In genomic region chr17:8979715-8980114, GRCh38 we compare ENCODE assay signal across 33 cellular contexts. TPM values are rescaled to one million over a fixed set of nuclear protein-coding genes. Genes with fewer than 3 reads are reported as not detected.
"Had no signal": no experiment of that assay in that cellular context is flagged by ENCODE, and none has a peak within 500 bp of the region (broad histone marks: within the 10 kb centered on the region; RNA-seq: fewer than 3 reads in every experiment).

No MANE protein-coding gene starts in this region.

- H3K36me3 Mint-ChIP-seq: activated naive CD8-positive, alpha-beta T cell; WTC11 had no signal

- H3K4me1 ChIP-seq: esophagus muscularis mucosa, foreskin keratinocyte, gastrocnemius medialis had no signal

- DNase-seq: activated CD4-positive, alpha-beta T cell treated with anti-CD3 and anti-CD28 coated beads for 48 hours; activated CD4-positive, alpha-beta T cell treated with anti-CD3 and anti-CD28 coated beads, Interleukin-2, amount 50 U/mL, for 1 hour; activated CD4-positive, alpha-beta T cell treated with anti-CD3 and anti-CD28 coated beads, Interleukin-2, amount 50 U/mL, for 48 hours; activated CD8-positive, alpha-beta memory T cell treated with anti-CD3 and anti-CD28 coated beads, Interleukin-2, amount 10 ng/mL, durations not matched to agents 7 days and 5 days; activated CD8-positive, alpha-beta memory T cell treated with anti-CD3 and anti-CD28 coated beads, Interleukin-2, amount 50 U/mL, for 4 hours; activated CD8-positive, alpha-beta T cell treated with anti-CD3 and anti-CD28 coated beads, Interleukin-2, amount 10 ng/mL, durations not matched to agents 7 days and 5 days; activated effector memory CD4-positive, alpha-beta T cell treated with Interleukin-2 at 50 U/mL for 16 hours; activated gamma-delta T cell treated with Interleukin-2 at 50 U/mL for 16 hours; activated naive CD4-positive, alpha-beta T cell treated with anti-CD3 and anti-CD28 coated beads, Interleukin-2, amount 50 U/mL, for 16 hours; activated naive CD4-positive, alpha-beta T cell treated with Interleukin-2 at 50 U/mL for 16 hours; activated T-cell treated with anti-CD3 and anti-CD28 coated beads, Interleukin-2, amount 50 U/mL, for 24 hours; amniotic stem cell; anterior cingulate cortex; brain microvascular endothelial cell; dorsolateral prefrontal cortex; effector memory CD4-positive, alpha-beta T cell; erythroblast; foreskin keratinocyte; gastrocnemius medialis; glutamatergic neuron; heart left ventricle; T-helper 1 cell; T-helper 2 cell had no signal

- H3K27ac ChIP-seq: brain microvascular endothelial cell, coronary artery, dorsolateral prefrontal cortex, esophagus muscularis mucosa, foreskin keratinocyte, gastrocnemius medialis, heart left ventricle, VCaP had no signal

- H3K9me3 Mint-ChIP-seq: activated T-cell treated with anti-CD3 and anti-CD28 coated beads, Interleukin-2, amount 50 U/mL, for 24 hours; activated T-helper 17 cell treated with anti-CD3 and anti-CD28 coated beads, Interleukin-2, amount 50 U/mL, for 72 hours; central memory CD8-positive, alpha-beta T cell; dendritic cell treated with granulocyte-macrophage colony-stimulating factor and Interleukin-4, amounts not matched to agents 40 ng/mL and 50 ng/mL, for 4 days; WTC11 had no signal

- H3K4me3 ChIP-seq: coronary artery, dorsolateral prefrontal cortex, esophagus muscularis mucosa, gastrocnemius medialis, heart left ventricle had no signal

- H3K27me3 ChIP-seq: brain microvascular endothelial cell, esophagus muscularis mucosa, foreskin keratinocyte, gastrocnemius medialis had no signal

- ATAC-seq: activated CD8-positive, alpha-beta memory T cell treated with anti-CD3 and anti-CD28 coated beads, Interleukin-2, amount 10 ng/mL, durations not matched to agents 7 days and 5 days; activated CD8-positive, alpha-beta T cell treated with anti-CD3 and anti-CD28 coated beads, Interleukin-2, amount 10 ng/mL, durations not matched to agents 7 days and 5 days; activated T-helper 17 cell treated with anti-CD3 and anti-CD28 coated beads, Interleukin-2, amount 50 U/mL, for 72 hours; foreskin keratinocyte; gastrocnemius medialis; heart left ventricle; WTC11 had no signal

- H3K27ac Mint-ChIP-seq: activated CD8-positive, alpha-beta memory T cell treated with anti-CD3 and anti-CD28 coated beads, Interleukin-2, amount 10 ng/mL, durations not matched to agents 7 days and 5 days; activated CD8-positive, alpha-beta T cell treated with anti-CD3 and anti-CD28 coated beads, Interleukin-2, amount 10 ng/mL, durations not matched to agents 7 days and 5 days; activated naive CD8-positive, alpha-beta T cell; activated T-cell treated with anti-CD3 and anti-CD28 coated beads, Interleukin-2, amount 50 U/mL, for 24 hours; activated T-helper 17 cell treated with anti-CD3 and anti-CD28 coated beads, Interleukin-2, amount 50 U/mL, for 72 hours; dendritic cell treated with granulocyte-macrophage colony-stimulating factor and Interleukin-4, amounts not matched to agents 40 ng/mL and 50 ng/mL, for 4 days; WTC11 had no signal

- H3K9me3 ChIP-seq: esophagus muscularis mucosa, gastrocnemius medialis, heart left ventricle had no signal

- H3K27me3 Mint-ChIP-seq: activated naive CD8-positive, alpha-beta T cell; activated T-cell treated with anti-CD3 and anti-CD28 coated beads, Interleukin-2, amount 50 U/mL, for 24 hours; activated T-helper 17 cell treated with anti-CD3 and anti-CD28 coated beads, Interleukin-2, amount 50 U/mL, for 72 hours; central memory CD8-positive, alpha-beta T cell; dendritic cell treated with granulocyte-macrophage colony-stimulating factor and Interleukin-4, amounts not matched to agents 40 ng/mL and 50 ng/mL, for 4 days had no signal

- H3K4me1 Mint-ChIP-seq: activated T-helper 17 cell treated with anti-CD3 and anti-CD28 coated beads, Interleukin-2, amount 50 U/mL, for 72 hours; central memory CD8-positive, alpha-beta T cell; WTC11 had no signal

- H3K4me3 Mint-ChIP-seq: activated CD8-positive, alpha-beta memory T cell treated with anti-CD3 and anti-CD28 coated beads, Interleukin-2, amount 10 ng/mL, durations not matched to agents 7 days and 5 days; activated CD8-positive, alpha-beta T cell treated with anti-CD3 and anti-CD28 coated beads, Interleukin-2, amount 10 ng/mL, durations not matched to agents 7 days and 5 days; activated naive CD8-positive, alpha-beta T cell; activated T-cell treated with anti-CD3 and anti-CD28 coated beads, Interleukin-2, amount 50 U/mL, for 24 hours; activated T-helper 17 cell treated with anti-CD3 and anti-CD28 coated beads, Interleukin-2, amount 50 U/mL, for 72 hours; central memory CD8-positive, alpha-beta T cell; dendritic cell treated with granulocyte-macrophage colony-stimulating factor and Interleukin-4, amounts not matched to agents 40 ng/mL and 50 ng/mL, for 4 days; WTC11 had no signal

- FAIRE-seq: astrocyte, bronchial epithelial cell had no signal

- H3K36me3 ChIP-seq: brain microvascular endothelial cell, esophagus muscularis mucosa, gastrocnemius medialis, heart left ventricle had no signal

RNA-seq across cellular contexts. Expression of gene PIK3R5, which starts 14.2 kb away (rescaled TPM):
- total RNA-seq: bronchial epithelial cell, foreskin keratinocyte had no signal
- polyA plus RNA-seq: foreskin keratinocyte had no signal

RNA-seq across cellular contexts. Expression of gene NTN1, which starts 41.6 kb away (rescaled TPM):
- total RNA-seq: activated CD8-positive, alpha-beta T cell treated with anti-CD3 and anti-CD28 coated beads, Interleukin-2, amount 10 ng/mL, durations not matched to agents 7 days and 5 days had no signal
